In genomic region chr11:19660076-19660475, GRCh38 we compare ENCODE assay signal across 8 cellular contexts. TPM values are rescaled to one million over a fixed set of nuclear protein-coding genes. Genes with fewer than 3 reads are reported as not detected.
DNase-seq lines count a peak whose midpoint lies in the region; ATAC-seq, FAIRE-seq and TF ChIP-seq lines count a peak whose summit lies in the region.

No MANE protein-coding gene starts in this region.

- H3K36me3 Mint-ChIP-seq in activated CD4-positive, alpha-beta T cell treated with anti-CD3 and anti-CD28 coated beads for 36 hours (ENCODE audit: low read depth), result no peaks in the 10 kb centered on the region

- peak; percentile 30 for DNase-seq in activated CD4-positive, alpha-beta T cell treated with anti-CD3 and anti-CD28 coated beads for 36 hours
- no peak for DNase-seq in activated CD4-positive, alpha-beta T cell treated with anti-CD3 and anti-CD28 coated beads for 1 hour
- DNase-seq in H54 (ENCODE audit: insufficient read length, low spot score) (peak; percentile 58), M059J (ENCODE audit: low read depth) (peak; percentile 99), dermis blood vessel endothelial cell (peak; percentile 72), HEK293T (ENCODE audit: extremely low spot score) (no peak), NCI-H187 (lab: John Stamatoyannopoulos, UW) (no peak)
- DNase-seq in stimulated activated CD8-positive, alpha-beta memory T cell treated with anti-CD3 and anti-CD28 coated beads, Interleukin-7, amount 100 ng/mL, for 48 hours (ENCODE audit: extremely low read depth in 1 of 2, low read depth in 1 of 2), result peak; percentile 2 to 4

- TF ChIP-seq POLR2A in H54 (IDR thresholded peaks at IDR 0.05; ENCODE audit: low read depth, low read length), result no peak

- POLR2A ChIA-PET in activated CD4-positive, alpha-beta T cell treated with anti-CD3 and anti-CD28 coated beads for 36 hours (lab: Charles Lee), result no interaction called here
- POLR2A ChIA-PET in HEK293T (lab: Yijun Ruan, JAX), result no interaction called here

- H3K4me3 Mint-ChIP-seq in activated CD4-positive, alpha-beta T cell treated with anti-CD3 and anti-CD28 coated beads for 36 hours, result no peak overlapping the region

- CTCF ChIA-PET in activated CD4-positive, alpha-beta T cell treated with anti-CD3 and anti-CD28 coated beads for 36 hours (lab: Charles Lee), result interaction anchor here (1.4 kb wide), 1 partner anchor 12 kb away, joined by 3 read pairs; no protein-coding TSS in a partner anchor
- CTCF ChIA-PET in HEK293T (lab: Yijun Ruan, JAX), result no interaction called here

- no peaks in the 10 kb centered on the region for H3K9me3 Mint-ChIP-seq in activated CD4-positive, alpha-beta T cell treated with anti-CD3 and anti-CD28 coated beads for 36 hours (ENCODE audit: low read depth)

- no peak overlapping the region for H3K27ac Mint-ChIP-seq in activated CD4-positive, alpha-beta T cell treated with anti-CD3 and anti-CD28 coated beads for 36 hours

- FAIRE-seq in H54 (lab: Jason Lieb, UNC), result peak; percentile 64

- peak; percentile 79 for ATAC-seq in activated CD4-positive, alpha-beta T cell treated with anti-CD3 and anti-CD28 coated beads for 36 hours

- intact Hi-C loops in activated CD4-positive, alpha-beta T cell treated with anti-CD3 and anti-CD28 coated beads for 36 hours (cut with DNase I, micrococcal nuclease), result no loop called here

- peaks cover 2% of the 10 kb centered on the region for H3K4me1 Mint-ChIP-seq in activated CD4-positive, alpha-beta T cell treated with anti-CD3 and anti-CD28 coated beads for 36 hours

- H3K27me3 Mint-ChIP-seq in activated CD4-positive, alpha-beta T cell treated with anti-CD3 and anti-CD28 coated beads for 36 hours, result peaks cover 2% of the 10 kb centered on the region

TF ChIP-seq in HEK293T, 16 proteins besides CTCF, POLR2A, EP300 and RAD21:
- TF ChIP-seq FOXA1 (IDR thresholded peaks at IDR 0.05) (no peak), LEF1 (IDR thresholded peaks at IDR 0.05; ENCODE audit: borderline replicate concordance) (no peak), L3MBTL2 (conservative IDR thresholded peaks at IDR 0.05) (no peak), ELF4 (IDR thresholded peaks at IDR 0.05) (no peak), BHLHE40 (IDR thresholded peaks at IDR 0.05; ENCODE audit: borderline replicate concordance) (no peak), FOXK2 (IDR thresholded peaks at IDR 0.05) (no peak), SP1 (IDR thresholded peaks at IDR 0.05) (no peak), CTBP1 (IDR thresholded peaks at IDR 0.05; ENCODE audit: borderline replicate concordance) (no peak), HDGF (IDR thresholded peaks at IDR 0.05; ENCODE audit: borderline replicate concordance) (no peak), ARNT (IDR thresholded peaks at IDR 0.05) (no peak), NFRKB (IDR thresholded peaks at IDR 0.05) (no peak), ZNF384 (IDR thresholded peaks at IDR 0.05) (no peak), SUZ12 (IDR thresholded peaks at IDR 0.05) (no peak), FOXM1 (IDR thresholded peaks at IDR 0.05; ENCODE audit: borderline replicate concordance) (no peak), TARDBP (IDR thresholded peaks at IDR 0.05) (no peak)
- TF ChIP-seq, protein P1, sequence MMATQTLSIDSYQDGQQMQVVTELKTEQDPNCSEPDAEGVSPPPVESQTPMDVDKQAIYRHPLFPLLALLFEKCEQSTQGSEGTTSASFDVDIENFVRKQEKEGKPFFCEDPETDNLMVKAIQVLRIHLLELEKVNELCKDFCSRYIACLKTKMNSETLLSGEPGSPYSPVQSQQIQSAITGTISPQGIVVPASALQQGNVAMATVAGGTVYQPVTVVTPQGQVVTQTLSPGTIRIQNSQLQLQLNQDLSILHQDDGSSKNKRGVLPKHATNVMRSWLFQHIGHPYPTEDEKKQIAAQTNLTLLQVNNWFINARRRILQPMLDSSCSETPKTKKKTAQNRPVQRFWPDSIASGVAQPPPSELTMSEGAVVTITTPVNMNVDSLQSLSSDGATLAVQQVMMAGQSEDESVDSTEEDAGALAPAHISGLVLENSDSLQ (IDR thresholded peaks at IDR 0.05), result no peak

RNA-seq across cellular contexts. Expression of gene NAV2, which starts 52.6 kb away (rescaled TPM):
- under 1 TPM; 0.54 to 0.55 TPM for total RNA-seq in activated CD4-positive, alpha-beta T cell treated with anti-CD3 and anti-CD28 coated beads for 36 hours
- total RNA-seq in M059J (2014; rRNA removed; shearing (Covaris generic)), result 6.4 and 15.6 TPM in 2 replicates
- total RNA-seq in dermis blood vessel endothelial cell, result 6.8 and 10.0 TPM in 2 replicates

Comparison
In these comparisons a context has a peak if more than half of its experiments do, and no peak if none do; other contexts are left out.
1. DNase-seq: peak in activated CD4-positive, alpha-beta T cell treated with anti-CD3 and anti-CD28 coated beads for 36 hours (single experiment), H54 (single experiment), M059J (single experiment), dermis blood vessel endothelial cell (single experiment) and stimulated activated CD8-positive, alpha-beta memory T cell treated with anti-CD3 and anti-CD28 coated beads, Interleukin-7, amount 100 ng/mL, for 48 hours (2 of 2); none in activated CD4-positive, alpha-beta T cell treated with anti-CD3 and anti-CD28 coated beads for 1 hour (single experiment), HEK293T (single experiment) and NCI-H187 (0 of 2).